9 cellular contexts compared by ENCODE assay signal in genomic region chr1:242208021-242208420, GRCh38.
"Had no signal": no experiment of that assay in that cellular context is flagged by ENCODE, and none has a peak within 500 bp of the region (broad histone marks: within the 10 kb centered on the region; RNA-seq: fewer than 3 reads in every experiment).

No MANE protein-coding gene starts in this region.

- H3K36me3 ChIP-seq: HAP-1 had no signal

- H3K9ac ChIP-seq: GM23248 had no signal

- H3K36me3 Mint-ChIP-seq: IgD-negative memory B cell had no signal

- ATAC-seq: HCT116, HepG2 had no signal

- H3K4me3 Mint-ChIP-seq: HFFc6, IgD-negative memory B cell had no signal

- H3K4me3 ChIP-seq: GM23248, HAP-1 had no signal

- H2AFZ ChIP-seq: GM23248 had no signal

- H3K9me3 ChIP-seq: HAP-1 had no signal

- H3K27ac Mint-ChIP-seq: HFFc6, IgD-negative memory B cell had no signal

- H3K27ac ChIP-seq: GM23248, HL-60 had no signal

- DNase-seq: GM23248, GOT3, H7, HFFc6 had no signal

- H3K4me1 Mint-ChIP-seq: IgD-negative memory B cell had no signal
